ENCODE assay signal across 8 cellular contexts in genomic region chr20:4038047-4038459, GRCh38. TPM values are rescaled to one million over a fixed set of nuclear protein-coding genes. Genes with fewer than 3 reads are reported as not detected.
A peak's percentile ranks its signal among the peaks of the same experiment; 100 is the strongest.
DNase-seq lines count a peak whose midpoint lies in the region; ATAC-seq and TF ChIP-seq lines count a peak whose summit lies in the region.

No MANE protein-coding gene starts in this region.

- no peaks in the 10 kb centered on the region for H3K79me2 ChIP-seq in osteoblast (ENCODE audit: insufficient read depth, low read length)

- TF ChIP-seq CTCF in osteoblast (IDR thresholded peaks at IDR 0.05; ENCODE audit: extremely low read depth, low read depth, low read length) (no peak), upper lobe of right lung (IDR thresholded peaks at IDR 0.05) (no peak)

- intact Hi-C loops in upper lobe of right lung (cut with DNase I) = no loop called here

- H2AFZ ChIP-seq in osteoblast (ENCODE audit: low read length) = peak overlapping the region; percentile 87

- no peaks in the 10 kb centered on the region for H4K20me1 ChIP-seq in osteoblast (ENCODE audit: insufficient read depth, low read length)

- ATAC-seq in GM18520 (IDR thresholded peaks at IDR 0.05; ENCODE audit: unreplicated experiment) = peak; percentile 55
- ATAC-seq in HG02870 (IDR thresholded peaks at IDR 0.05; ENCODE audit: unreplicated experiment) = peak; percentile 99
- peak; percentile 65 for ATAC-seq in esophagus mucosa
- ATAC-seq in upper lobe of right lung = peak; percentile 92

- peaks cover 28% of the 10 kb centered on the region for H3K4me1 ChIP-seq in osteoblast (ENCODE audit: insufficient read depth, low read length)
- peaks cover 18% of the 10 kb centered on the region for H3K4me1 ChIP-seq in upper lobe of right lung

- H3K27ac ChIP-seq in osteoblast (ENCODE audit: low read depth, low read length) (peak overlapping the region; percentile 56), upper lobe of right lung (peak overlapping the region; percentile 43)

- DNase-seq in NCI-H510A treated with DMSO at 0.1 percent for 48 hours (lab: John Stamatoyannopoulos, UW) (peak; percentile 89), osteoblast (ENCODE audit: insufficient read length, low spot score, missing footprints) (peak; percentile 92), upper lobe of right lung (peak; percentile 88), D341Med (ENCODE audit: low spot score) (no peak)
- peak; percentile 44 to 56 for DNase-seq in activated CD8-positive, alpha-beta memory T cell treated with anti-CD3 and anti-CD28 coated beads for 1 hour (ENCODE audit: extremely low read depth in 1 of 2, low read depth in 1 of 2)

- peak overlapping the region; percentile 57 for H3K4me2 ChIP-seq in osteoblast (ENCODE audit: insufficient read depth, low read length)

- no peaks in the 10 kb centered on the region for H3K27me3 ChIP-seq in osteoblast (ENCODE audit: insufficient read depth, low read length)
- no peaks in the 10 kb centered on the region for H3K27me3 ChIP-seq in upper lobe of right lung

- H3K4me3 ChIP-seq in osteoblast (ENCODE audit: insufficient read depth, low read length) (no peak overlapping the region), upper lobe of right lung (no peak overlapping the region)

- H3K36me3 ChIP-seq in osteoblast (ENCODE audit: insufficient read depth, low read length) = no peaks in the 10 kb centered on the region
- no peaks in the 10 kb centered on the region for H3K36me3 ChIP-seq in upper lobe of right lung

- peaks cover 5% of the 10 kb centered on the region for H3K9me3 ChIP-seq in osteoblast (ENCODE audit: low read depth, low read length)
- H3K9me3 ChIP-seq in upper lobe of right lung = no peaks in the 10 kb centered on the region

RNA-seq across cellular contexts. Expression of gene RNF24, which starts 22.7 kb away (rescaled TPM):
- total RNA-seq in esophagus mucosa (8.3 TPM), osteoblast (22.4 and 25.6 TPM in 2 replicates), upper lobe of right lung (24.5 TPM)
